Comparison of ENCODE assay signal across 8 cellular contexts in genomic region chr1:231625975-231626534, GRCh38. TPM values are rescaled to one million over a fixed set of nuclear protein-coding genes. Genes with fewer than 3 reads are reported as not detected.
DNase-seq lines count a peak whose midpoint lies in the region; ATAC-seq and TF ChIP-seq lines count a peak whose summit lies in the region.

No MANE protein-coding gene starts in this region.

- CTCF ChIA-PET in MCF 10A (lab: Yijun Ruan, JAX): interaction anchor here (0.6 to 1.0 kb wide), 2 partner anchors 131 to 1841 kb away, joined by 3 to 4 read pairs; no protein-coding TSS in a partner anchor

- DNase-seq in AG09309 (ENCODE audit: low read depth) (no peak), MCF 10A (ENCODE audit: unreplicated experiment) (no peak), KBM-7 (no peak), cortex of kidney (lab: John Stamatoyannopoulos, UW) (no peak), inferior parietal cortex (ENCODE audit: extremely low spot score) (no peak)

- peak overlapping the region; percentile 85 for H3K4me3 ChIP-seq in AG09309 (ENCODE audit: control insufficient read depth, low read depth, low read length)
- H3K4me3 ChIP-seq in HUES64 (ENCODE audit: low read length): peak overlapping the region; percentile 81
- peak overlapping the region; percentile 57 to 87 for H3K4me3 ChIP-seq in muscle layer of duodenum (ENCODE audit: low read depth in 1 of 2, low read length in 2 of 2)

- no peak for TF ChIP-seq POLR2A in GM18505 (IDR thresholded peaks at IDR 0.05; ENCODE audit: borderline replicate concordance, extremely low read depth, insufficient read depth, insufficient read length)

- peaks cover 12% of the 10 kb centered on the region for H3K4me1 Mint-ChIP-seq in MCF 10A (ENCODE audit: insufficient read depth, unreplicated experiment)

- H3K9ac ChIP-seq in HUES64 (ENCODE audit: low read depth, low read length): no peak overlapping the region; the same call in 1 of the 2 replicates

- no peaks in the 10 kb centered on the region for H3K9me3 Mint-ChIP-seq in MCF 10A (ENCODE audit: unreplicated experiment)

- H3K27ac Mint-ChIP-seq in MCF 10A (ENCODE audit: low read depth, unreplicated experiment): peak overlapping the region; percentile 60

- peaks cover 4% of the 10 kb centered on the region for H3K36me3 Mint-ChIP-seq in MCF 10A (ENCODE audit: insufficient read depth, unreplicated experiment)

- peaks cover 42% of the 10 kb centered on the region for H3K27me3 ChIP-seq in HUES64 (ENCODE audit: insufficient read depth, low read length)
- H3K27me3 ChIP-seq in muscle layer of duodenum (ENCODE audit: low read depth, low read length): no peaks in the 10 kb centered on the region

- intact Hi-C loops in MCF 10A (cut with micrococcal nuclease): no loop called here

- H3K36me3 ChIP-seq in HUES64 (ENCODE audit: insufficient read depth, low read length) (no peaks in the 10 kb centered on the region), muscle layer of duodenum (ENCODE audit: control insufficient read depth in 1 of 2, insufficient read depth in 2 of 2, low read length in 2 of 2) (no peaks in the 10 kb centered on the region)

- BruUV-seq in MCF 10A (replicated peaks; lab: Mats Ljungman, UMichigan): no TSS peak

- H3K4me3 Mint-ChIP-seq in MCF 10A (ENCODE audit: unreplicated experiment): peak overlapping the region; percentile 74

- no peak for ATAC-seq in GM18505 (IDR thresholded peaks at IDR 0.05; ENCODE audit: unreplicated experiment)

- WGBS in HUES64: 51% methylated on average over 7 of the region's 7 CpGs

- H3K4me1 ChIP-seq in HUES64 (ENCODE audit: insufficient read depth, low read length): peaks cover 9% of the 10 kb centered on the region
- H3K4me1 ChIP-seq in muscle layer of duodenum (ENCODE audit: control insufficient read depth in 1 of 2, insufficient read depth in 2 of 2, low read length in 2 of 2): peaks cover 4 to 21% of the 10 kb centered on the region in 2 donors

- no peak overlapping the region for H3K27ac ChIP-seq in HUES64 (ENCODE audit: low read depth, low read length)
- no peak overlapping the region for H3K27ac ChIP-seq in muscle layer of duodenum (ENCODE audit: low read length)

- H3K9me3 ChIP-seq in HUES64 (ENCODE audit: insufficient read depth, low read depth, low read length): no peaks in the 10 kb centered on the region
- no peaks in the 10 kb centered on the region for H3K9me3 ChIP-seq in muscle layer of duodenum (ENCODE audit: control insufficient read depth in 1 of 2, low read length in 2 of 2)

- TF ChIP-seq CTCF in AG09309 (IDR thresholded peaks at IDR 0.05; ENCODE audit: control insufficient read depth, insufficient read depth, low read depth, low read length, missing control alignments): no peak
- TF ChIP-seq CTCF in MCF 10A (IDR thresholded peaks at IDR 0.05; ENCODE audit: unreplicated experiment): no peak

- H3K27me3 Mint-ChIP-seq in MCF 10A (ENCODE audit: insufficient read depth, unreplicated experiment): peaks cover 35% of the 10 kb centered on the region

- in situ Hi-C loops in KBM-7 (cut with MboI; ENCODE audit: low pct_unique_long_range_greater_than_20kb, low sequenced_read_pairs): no loop called here

- POLR2A ChIA-PET in MCF 10A (lab: Yijun Ruan, JAX): interaction anchor here (0.6 to 1.2 kb wide), 2 partner anchors 42 to 288 kb away, joined by 3 to 4 read pairs; partner anchors contain the start of genes EXOC8 and SPRTN

RNA-seq across cellular contexts. Expression of gene DISC1, which starts 0.5 kb away (rescaled TPM):
- 1.3 TPM for polyA plus RNA-seq in HUES64 (2013, experiment 1 of 2)
- polyA plus RNA-seq in HUES64 (2013, experiment 2 of 2): 2.3 TPM
- total RNA-seq in MCF 10A (2022): 1.7 and 2.1 TPM in 2 replicates
